Comparison of ENCODE assay signal across 20 cellular contexts in the genomic region with DNA sequence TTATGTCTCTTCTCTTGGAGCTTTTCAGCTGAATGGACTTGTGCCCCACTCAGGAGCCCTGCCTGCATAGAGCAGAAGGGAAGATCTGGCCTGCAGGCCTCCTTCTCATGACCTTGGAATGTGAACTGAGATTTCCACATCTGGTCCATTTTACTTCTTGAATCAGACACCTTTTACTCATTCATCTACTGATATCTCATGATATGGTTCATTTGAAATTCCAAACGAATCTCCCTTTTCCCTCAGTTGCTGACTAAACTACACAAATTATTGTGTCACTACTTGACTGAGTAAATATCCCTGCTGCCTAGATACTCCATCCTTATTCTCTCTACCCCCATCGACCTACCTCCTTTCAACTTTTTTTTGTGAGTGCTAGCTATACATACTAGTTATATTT.
A peak's percentile ranks its signal among the peaks of the same experiment; 100 is the strongest.
DNase-seq lines count a peak whose midpoint lies in the region; ATAC-seq and TF ChIP-seq lines count a peak whose summit lies in the region.
"Had no signal": no experiment of that assay in that cellular context is flagged by ENCODE, and none has a peak within 500 bp of the region (broad histone marks: within the 10 kb centered on the region; RNA-seq: fewer than 3 reads in every experiment).

No MANE protein-coding gene starts in this region.

- H3K27me3 ChIP-seq in adipocyte (replicated peaks; ENCODE audit: control insufficient read depth, insufficient read depth, low read length) = no peaks in the 10 kb centered on the region
- H3K27me3 ChIP-seq: BE2C, esophagus squamous epithelium, pancreas, testis had no signal

- no peak overlapping the region for H3K27ac ChIP-seq in coronary artery
- H3K27ac ChIP-seq: esophagus squamous epithelium, pancreas, testis had no signal

- H3K9me3 ChIP-seq in adipocyte (ENCODE audit: control insufficient read depth, low read length) = no peaks in the 10 kb centered on the region
- H3K9me3 ChIP-seq: BE2C, esophagus squamous epithelium, pancreas, testis had no signal

- no peaks in the 10 kb centered on the region for H3K36me3 ChIP-seq in adipocyte (ENCODE audit: control insufficient read depth, insufficient read depth, low read length, severe bottlenecking)
- H3K36me3 ChIP-seq: BE2C, esophagus squamous epithelium, pancreas had no signal

- peaks cover 25% of the 10 kb centered on the region for H3K4me1 ChIP-seq in adipocyte (ENCODE audit: control insufficient read depth, insufficient read depth, low read length)
- H3K4me1 ChIP-seq: esophagus squamous epithelium, pancreas, testis had no signal

- in situ Hi-C loops in GM13977 (cut with MboI; ENCODE audit: low pct_unique_long_range_greater_than_20kb, low sequenced_read_pairs, unreplicated experiment) = no loop called here

- TF ChIP-seq CTCF in AG09319 (IDR thresholded peaks at IDR 0.05; ENCODE audit: low read depth, low read length) (no peak), coronary artery (IDR thresholded peaks at IDR 0.05) (no peak), GM13977 (IDR thresholded peaks at IDR 0.05; ENCODE audit: extremely low read depth, insufficient read depth, missing control alignments) (no peak)

- no peak overlapping the region for H3K9ac ChIP-seq in adipocyte (ENCODE audit: low read length)

- no peak overlapping the region for H3K4me3 ChIP-seq in adipocyte (ENCODE audit: low read length)
- no peak overlapping the region for H3K4me3 ChIP-seq in coronary artery
- H3K4me3 ChIP-seq: esophagus squamous epithelium, pancreas, testis had no signal

- DNase-seq in AG09319 (ENCODE audit: extremely low read depth, low read depth) (peak; percentile 79), HS-27A (ENCODE audit: low read depth) (peak; percentile 42), adipocyte (ENCODE audit: low read depth) (peak; percentile 60), fibroblast of the conjunctiva (ENCODE audit: low read depth) (peak; percentile 3), coronary artery (ENCODE audit: low spot score) (no peak), GM13977 (ENCODE audit: low spot score) (no peak)
- DNase-seq: activated B cell treated with CpG ODN at 0.5 μM for 24 hours; anterior cingulate cortex; BE2C; dermis blood vessel endothelial cell; esophagus squamous epithelium; Kasumi-1; NCI-H345; pancreas; stimulated activated CD4-positive, alpha-beta T cell treated with anti-CD3 and anti-CD28 coated beads, Interleukin-4, amount 100 ng/mL, for 4 hours; testis had no signal

- ATAC-seq in HG03521 (IDR thresholded peaks at IDR 0.05; ENCODE audit: unreplicated experiment) (no peak), GM21526 (IDR thresholded peaks at IDR 0.05; ENCODE audit: low FRiP score, unreplicated experiment) (no peak)
- ATAC-seq: activated T-helper 17 cell treated with anti-CD3 and anti-CD28 coated beads, Interleukin-2, amount 50 U/mL, for 72 hours; Right ventricle myocardium inferior had no signal

Comparison
In these comparisons a context has a peak if more than half of its experiments do, and no peak if none do; other contexts are left out.
1. DNase-seq: peak in AG09319 (single experiment), HS-27A (single experiment), adipocyte (single experiment) and fibroblast of the conjunctiva (single experiment); none in coronary artery (single experiment) and GM13977 (single experiment).